ENCODE assay signal across 27 cellular contexts in genomic region chr1:193957556-193958095, GRCh38.
"Had no signal": no experiment of that assay in that cellular context is flagged by ENCODE, and none has a peak within 500 bp of the region (broad histone marks: within the 10 kb centered on the region; RNA-seq: fewer than 3 reads in every experiment).

No MANE protein-coding gene starts in this region.

- H3K4me1 Mint-ChIP-seq: immature natural killer cell had no signal

- H3K4me3 ChIP-seq: coronary artery, dorsolateral prefrontal cortex, esophagus squamous epithelium, gastroesophageal sphincter, heart left ventricle, hepatocyte, left lung, lower lobe of right lung, mucosa of descending colon had no signal

- H3K27ac ChIP-seq: coronary artery, dorsolateral prefrontal cortex, epithelial cell of prostate, esophagus squamous epithelium, gastroesophageal sphincter, heart left ventricle, hepatocyte, left lung, lower lobe of right lung had no signal

- ATAC-seq: esophagus mucosa; gastroesophageal sphincter; heart left ventricle; left cardiac atrium; left lung; left ventricle myocardium superior; lower lobe of right lung; mucosa of descending colon; naive thymus-derived CD4-positive, alpha-beta T cell had no signal

- H3K4me2 ChIP-seq: hepatocyte had no signal

- H3K27me3 ChIP-seq: dorsolateral prefrontal cortex, esophagus squamous epithelium, gastroesophageal sphincter, heart left ventricle, hepatocyte, left lung had no signal

- FAIRE-seq: colon, endothelial cell of umbilical vein, frontal cortex had no signal

- H3K79me2 ChIP-seq: hepatocyte had no signal

- H3K27me3 Mint-ChIP-seq: naive thymus-derived CD4-positive, alpha-beta T cell had no signal

- DNase-seq: dermis blood vessel endothelial cell; dorsolateral prefrontal cortex; effector CD4-positive, alpha-beta T cell; effector memory CD4-positive, alpha-beta T cell; erythroblast; esophagus squamous epithelium; foreskin fibroblast; heart left ventricle; hypothalamus; immature natural killer cell; islet precursor cell; left cardiac atrium; left lung; left ventricle myocardium superior; lower lobe of right lung; mesenchymal stem cell; mucosa of descending colon; naive thymus-derived CD4-positive, alpha-beta T cell had no signal

- H3K4me1 ChIP-seq: esophagus squamous epithelium, left lung, lower lobe of right lung had no signal

- H3K36me3 ChIP-seq: esophagus squamous epithelium, gastroesophageal sphincter, heart left ventricle, left lung, lower lobe of right lung had no signal

- H3K9me3 ChIP-seq: esophagus squamous epithelium, gastroesophageal sphincter, left lung, lower lobe of right lung had no signal

- H3K27ac Mint-ChIP-seq: immature natural killer cell; mesothelial cell of epicardium; naive thymus-derived CD4-positive, alpha-beta T cell had no signal

- H3K4me3 Mint-ChIP-seq: immature natural killer cell; mesothelial cell of epicardium; naive thymus-derived CD4-positive, alpha-beta T cell had no signal

- H2AFZ ChIP-seq: hepatocyte had no signal

- H3K36me3 Mint-ChIP-seq: immature natural killer cell; mesothelial cell of epicardium; naive thymus-derived CD4-positive, alpha-beta T cell had no signal
